8 cellular contexts compared by ENCODE assay signal in the genomic region with DNA sequence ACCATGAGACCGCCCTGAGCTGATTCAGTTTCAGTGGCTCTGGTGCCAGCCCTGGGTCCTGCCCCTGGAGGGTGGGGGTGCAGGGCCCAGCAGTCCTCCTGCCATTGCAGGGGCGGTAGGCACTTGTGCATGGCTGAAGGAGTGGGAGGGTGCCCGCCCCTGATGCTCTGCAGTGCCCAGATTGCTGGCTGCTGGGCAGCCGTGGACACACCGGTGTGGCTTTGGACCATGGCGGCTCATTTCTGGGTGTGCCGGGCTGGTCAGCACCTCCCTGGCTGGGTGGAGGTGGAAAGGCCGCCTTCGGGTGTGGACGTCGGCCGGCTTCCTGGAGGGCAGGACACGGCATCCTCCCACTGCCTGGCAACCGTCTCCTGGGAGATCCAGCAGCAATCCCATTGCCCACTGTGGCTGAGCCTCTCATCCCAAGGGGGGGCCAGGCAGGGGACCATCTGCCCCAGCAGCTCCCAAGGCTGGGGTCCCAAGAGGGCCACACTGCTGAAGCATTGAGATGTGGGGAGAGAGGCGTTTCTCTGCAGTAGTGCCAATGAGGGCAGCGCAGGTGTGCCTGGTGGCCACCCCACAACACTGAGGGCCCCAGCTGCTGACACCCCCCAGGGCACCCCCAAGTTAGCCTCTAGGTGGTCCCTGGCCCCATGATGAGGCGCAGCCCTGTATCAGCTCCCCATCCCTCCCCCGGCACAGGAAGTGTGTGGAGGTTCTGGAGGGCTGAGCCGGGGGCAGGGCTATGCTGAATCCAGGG. TPM values are rescaled to one million over a fixed set of nuclear protein-coding genes. Genes with fewer than 3 reads are reported as not detected.
DNase-seq lines count a peak whose midpoint lies in the region; ATAC-seq and TF ChIP-seq lines count a peak whose summit lies in the region.

No MANE protein-coding gene starts in this region.

- H3K27ac ChIP-seq in stomach = peak overlapping the region in 2 of 5 donors; percentile 21 to 23

- TF ChIP-seq EP300 in stomach (IDR thresholded peaks at IDR 0.05) = no peak

- H3K4me1 Mint-ChIP-seq in central memory CD8-positive, alpha-beta T cell = peaks cover 26% of the 10 kb centered on the region

- peak overlapping the region; percentile 41 for H3K27ac Mint-ChIP-seq in central memory CD8-positive, alpha-beta T cell (ENCODE audit: low read depth)

- peaks cover 32 to 61% (median 45%) of the 10 kb centered on the region in 4 donors for H3K4me1 ChIP-seq in stomach

- no peak for TF ChIP-seq CTCF in stomach (IDR thresholded peaks at IDR 0.05)

- DNase-seq in activated gamma-delta T cell treated with Interleukin-2 at 50 U/mL for 16 hours (peak; percentile 32), activated gamma-delta T cell (lab: John Stamatoyannopoulos, UW) (no peak), stomach (peak; percentile 52), DMS79 (lab: John Stamatoyannopoulos, UW) (no peak), NCI-H2171 (lab: John Stamatoyannopoulos, UW) (no peak)
- DNase-seq in central memory CD8-positive, alpha-beta T cell (ENCODE audit: low spot score in 2 of 2) = no peak

- ATAC-seq in HG03139 (IDR thresholded peaks at IDR 0.05; ENCODE audit: unreplicated experiment) (peak; percentile 26), HG02840 (IDR thresholded peaks at IDR 0.05; ENCODE audit: low FRiP score, unreplicated experiment) (no peak)
- peak; percentile 56 for ATAC-seq in central memory CD8-positive, alpha-beta T cell (replicated peaks; ENCODE audit: extremely low read depth, poor library complexity, severe bottlenecking)

- TF ChIP-seq POLR2A in stomach (IDR thresholded peaks at IDR 0.05) = no peak

- intact Hi-C loops in stomach (cut with DNase I; ENCODE audit: low total_unique reads) = no loop called here

- H3K36me3 ChIP-seq in stomach = peaks cover 11 to 35% (median 28%) of the 10 kb centered on the region in 4 donors

- H3K9me3 Mint-ChIP-seq in central memory CD8-positive, alpha-beta T cell = no peaks in the 10 kb centered on the region

- H3K27me3 ChIP-seq in stomach = no peaks in the 10 kb centered on the region

- H3K27me3 Mint-ChIP-seq in central memory CD8-positive, alpha-beta T cell = no peaks in the 10 kb centered on the region

- peak overlapping the region; percentile 80 for H3K4me3 Mint-ChIP-seq in central memory CD8-positive, alpha-beta T cell

- H3K36me3 Mint-ChIP-seq in central memory CD8-positive, alpha-beta T cell (ENCODE audit: insufficient read depth) = peaks cover 2% of the 10 kb centered on the region

- 47 to 73% (median 63%) methylated on average over 9 to 19 of the region's 19 CpGs for WGBS in stomach, 5 donors

- no peak overlapping the region for H3K4me3 ChIP-seq in stomach

- no peaks in the 10 kb centered on the region for H3K9me3 ChIP-seq in stomach

RNA-seq across cellular contexts. Expression of gene TTYH3, which starts 12.9 kb away (rescaled TPM):
- 10 to 100 TPM; 16.2 to 79.1 (median 20.5) TPM for total RNA-seq in stomach
- 10 to 100 TPM in 1 of 3 donors, 1 to 10 TPM in 2; 4.1 to 10.8 (median 4.3) TPM for polyA plus RNA-seq in stomach

RNA-seq across cellular contexts. Expression of gene AMZ1, which starts 43.3 kb away (rescaled TPM):
- 1 to 10 TPM in 1 of 5 donors, under 1 TPM in 2, not detected in 2; under 0.01 to 1.4 (median 0.45) TPM for total RNA-seq in stomach
- polyA plus RNA-seq in stomach = not detected

Comparison
In these comparisons a context has a peak if more than half of its experiments do, and no peak if none do; other contexts are left out.
1. DNase-seq: peak in activated gamma-delta T cell treated with Interleukin-2 at 50 U/mL for 16 hours (single experiment) and stomach (single experiment); none in activated gamma-delta T cell (single experiment), central memory CD8-positive, alpha-beta T cell (0 of 2), DMS79 (single experiment) and NCI-H2171 (single experiment).